In genomic region chr1:175002910-175003517, GRCh38 we compare ENCODE assay signal across 19 cellular contexts. TPM values are rescaled to one million over a fixed set of nuclear protein-coding genes. Genes with fewer than 3 reads are reported as not detected.
DNase-seq lines count a peak whose midpoint lies in the region; FAIRE-seq and TF ChIP-seq lines count a peak whose summit lies in the region.
"Had no signal": no experiment of that assay in that cellular context is flagged by ENCODE, and none has a peak within 500 bp of the region (broad histone marks: within the 10 kb centered on the region; RNA-seq: fewer than 3 reads in every experiment).

No MANE protein-coding gene starts in this region.

- peaks cover 55% of the 10 kb centered on the region for H3K4me1 Mint-ChIP-seq in activated naive CD4-positive, alpha-beta T cell treated with anti-CD3 and anti-CD28 coated beads for 36 hours (ENCODE audit: low read depth)

- H3K4me3 ChIP-seq in MG63 = peak overlapping the region; percentile 29
- peak overlapping the region; percentile 70 for H3K4me3 ChIP-seq in adipocyte (ENCODE audit: low read length)
- H3K4me3 ChIP-seq in skeletal muscle satellite cell (ENCODE audit: low read length) = peak overlapping the region; percentile 51
- H3K4me3 ChIP-seq: SJSA1 had no signal

- CTCF ChIA-PET in activated naive CD4-positive, alpha-beta T cell treated with anti-CD3 and anti-CD28 coated beads for 36 hours (lab: Charles Lee) = interaction anchor here (0.8 to 0.9 kb wide), 2 partner anchors 27 to 206 kb away, joined by 3 read pairs; no protein-coding TSS in a partner anchor

- H3K9me3 ChIP-seq in MG63 (no peaks in the 10 kb centered on the region), adipocyte (ENCODE audit: control insufficient read depth, low read length) (no peaks in the 10 kb centered on the region), skeletal muscle satellite cell (replicated peaks; ENCODE audit: low read length) (no peaks in the 10 kb centered on the region)
- H3K9me3 ChIP-seq: SJSA1 had no signal

- H3K36me3 ChIP-seq in MG63 (peaks cover 47% of the 10 kb centered on the region), adipocyte (ENCODE audit: control insufficient read depth, insufficient read depth, low read length, severe bottlenecking) (peaks cover 30% of the 10 kb centered on the region), skeletal muscle satellite cell (ENCODE audit: insufficient read depth, low read length) (peaks cover 22% of the 10 kb centered on the region)

- DNase-seq in activated naive CD4-positive, alpha-beta T cell treated with anti-CD3 and anti-CD28 coated beads for 36 hours = no peak
- DNase-seq in activated naive CD4-positive, alpha-beta T cell treated with anti-CD3 and anti-CD28 coated beads, Interleukin-2, amount 50 U/mL, for 16 hours = no peak
- DNase-seq in MG63 (no peak), adipocyte (ENCODE audit: low read depth) (no peak), DMS53 (lab: John Stamatoyannopoulos, UW) (no peak), GM12892 (ENCODE audit: insufficient read length) (no peak)
- DNase-seq in stimulated activated CD4-positive, alpha-beta T cell treated with anti-CD3 and anti-CD28 coated beads, Interleukin-2, amount 100 ng/mL, for 48 hours = no peak
- DNase-seq: activated B cell treated with CpG ODN at 0.5 μM for 24 hours; activated effector memory CD4-positive, alpha-beta T cell treated with Interleukin-2 at 50 U/mL for 16 hours; AML-193; effector memory CD4-positive, alpha-beta T cell; foreskin keratinocyte; immature natural killer cell; NCI-H2081; NCI-H774; stimulated activated CD8-positive, alpha-beta memory T cell treated with anti-CD3 and anti-CD28 coated beads, Interleukin-4, amount 100 ng/mL, for 48 hours had no signal

- peak overlapping the region; percentile 65 for H3K9ac ChIP-seq in adipocyte (ENCODE audit: low read length)
- H3K9ac ChIP-seq in skeletal muscle satellite cell (ENCODE audit: low read depth, low read length) = peak overlapping the region; percentile 39

- no peak for FAIRE-seq in GM12892 (lab: Jason Lieb, UNC)
- FAIRE-seq: urothelium cell line had no signal

- no peaks in the 10 kb centered on the region for H3K27me3 Mint-ChIP-seq in activated naive CD4-positive, alpha-beta T cell treated with anti-CD3 and anti-CD28 coated beads for 36 hours (ENCODE audit: low read depth)
- H3K27me3 Mint-ChIP-seq: activated B cell treated with CpG ODN at 0.5 μM for 24 hours had no signal

- intact Hi-C loops in activated naive CD4-positive, alpha-beta T cell treated with anti-CD3 and anti-CD28 coated beads for 36 hours (cut with micrococcal nuclease) = no loop called here

- no peaks in the 10 kb centered on the region for H3K9me3 Mint-ChIP-seq in activated naive CD4-positive, alpha-beta T cell treated with anti-CD3 and anti-CD28 coated beads for 36 hours
- H3K9me3 Mint-ChIP-seq: activated B cell treated with CpG ODN at 0.5 μM for 24 hours, immature natural killer cell had no signal

- peak overlapping the region; percentile 53 for H3K4me3 Mint-ChIP-seq in activated naive CD4-positive, alpha-beta T cell treated with anti-CD3 and anti-CD28 coated beads for 36 hours
- H3K4me3 Mint-ChIP-seq: activated B cell treated with CpG ODN at 0.5 μM for 24 hours had no signal

- H3K27ac Mint-ChIP-seq in activated naive CD4-positive, alpha-beta T cell treated with anti-CD3 and anti-CD28 coated beads for 36 hours = peak overlapping the region; percentile 84

- TF ChIP-seq POLR2A in GM12892 (IDR thresholded peaks at IDR 0.05; ENCODE audit: low read depth, low read length) = no peak

- peaks cover 52% of the 10 kb centered on the region for H3K36me3 Mint-ChIP-seq in activated naive CD4-positive, alpha-beta T cell treated with anti-CD3 and anti-CD28 coated beads for 36 hours (ENCODE audit: low read depth)

- H3K27me3 ChIP-seq in MG63 (no peaks in the 10 kb centered on the region), adipocyte (replicated peaks; ENCODE audit: control insufficient read depth, insufficient read depth, low read length) (no peaks in the 10 kb centered on the region), skeletal muscle satellite cell (ENCODE audit: control insufficient read depth, insufficient read depth, low read length) (no peaks in the 10 kb centered on the region)
- H3K27me3 ChIP-seq: foreskin keratinocyte, SJSA1 had no signal

- H3K4me1 ChIP-seq in adipocyte (ENCODE audit: control insufficient read depth, insufficient read depth, low read length) (peaks cover 38% of the 10 kb centered on the region), skeletal muscle satellite cell (ENCODE audit: control insufficient read depth, insufficient read depth, low read length) (peaks cover 37% of the 10 kb centered on the region)

- peak overlapping the region; percentile 69 for H3K4me2 ChIP-seq in skeletal muscle satellite cell (ENCODE audit: low read length)

RNA-seq across cellular contexts. Expression of gene CACYBP, which starts 3.3 kb away (rescaled TPM):
- 100 to 1,000 TPM; 322 to 354 TPM for total RNA-seq in activated naive CD4-positive, alpha-beta T cell treated with anti-CD3 and anti-CD28 coated beads for 36 hours
- 423 and 980 TPM in 2 replicates for total RNA-seq in MG63 (2014; rRNA removed; shearing (Covaris generic); ENCODE audit: low replicate concordance)
- total RNA-seq in skeletal muscle satellite cell (2012; rRNA removed) = 242 and 303 TPM in 2 replicates
- polyA plus RNA-seq in GM12892 (2012; ENCODE audit: missing spikeins) = 142 TPM

RNA-seq across cellular contexts. Expression of gene MRPS14, which starts 20.2 kb away (rescaled TPM):
- total RNA-seq in activated naive CD4-positive, alpha-beta T cell treated with anti-CD3 and anti-CD28 coated beads for 36 hours = 10 to 100 TPM; 48.8 to 51.2 TPM
- 13.3 and 22.5 TPM in 2 replicates for total RNA-seq in MG63 (2014; rRNA removed; shearing (Covaris generic); ENCODE audit: low replicate concordance)
- 13.4 and 17.0 TPM in 2 replicates for total RNA-seq in skeletal muscle satellite cell (2012; rRNA removed)
- 36.4 TPM for polyA plus RNA-seq in GM12892 (2012; ENCODE audit: missing spikeins)
